ENCODE assay signal across 7 cellular contexts in the genomic region with DNA sequence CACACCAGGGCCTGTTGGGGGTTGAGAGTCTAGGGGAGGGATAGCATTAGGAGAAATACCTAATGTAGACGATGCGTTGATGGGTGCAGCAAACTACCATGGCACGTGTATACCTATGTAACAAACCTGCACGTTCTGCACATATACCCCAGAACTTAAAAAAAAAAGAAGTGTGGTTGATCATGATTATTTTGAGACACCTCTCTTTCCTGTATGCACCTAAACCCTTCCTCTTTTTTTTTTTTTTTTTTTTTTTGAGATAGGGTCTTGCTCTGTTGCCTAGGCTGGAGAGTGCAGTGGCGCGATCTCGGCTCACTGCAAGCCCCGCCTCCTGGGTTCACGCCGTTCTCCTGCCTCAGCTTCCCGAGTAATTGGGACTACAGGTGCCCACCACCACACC. TPM values are rescaled to one million over a fixed set of nuclear protein-coding genes. Genes with fewer than 3 reads are reported as not detected.
"Had no signal": no experiment of that assay in that cellular context is flagged by ENCODE, and none has a peak within 500 bp of the region (broad histone marks: within the 10 kb centered on the region; RNA-seq: fewer than 3 reads in every experiment).

No MANE protein-coding gene starts in this region.

RNA-seq across cellular contexts. Expression of gene PLEKHG7, which starts 31.3 kb away (rescaled TPM):
- total RNA-seq: subcutaneous adipose tissue, suprapubic skin, temporal lobe, thoracic aorta, thyroid gland, upper lobe of right lung, vagina had no signal
